9 cellular contexts compared by ENCODE assay signal in the genomic region with DNA sequence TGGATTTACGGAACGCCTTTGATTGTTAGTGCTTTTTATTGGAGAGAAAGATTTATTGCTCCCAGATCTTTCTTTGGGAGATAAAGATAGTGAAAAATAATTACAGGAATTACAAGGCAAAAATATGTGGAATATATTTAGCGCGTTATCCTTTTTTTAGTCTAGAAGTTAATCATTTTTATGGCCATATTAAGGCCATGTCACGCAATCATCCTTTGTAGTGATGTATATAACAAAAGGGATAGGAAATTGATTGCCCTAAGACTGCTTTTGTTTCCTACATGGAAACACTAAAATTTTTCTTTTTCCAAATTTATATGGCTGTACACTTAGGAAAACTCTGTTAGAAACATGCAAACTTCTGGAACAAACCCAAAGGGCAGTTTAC. TPM values are rescaled to one million over a fixed set of nuclear protein-coding genes. Genes with fewer than 3 reads are reported as not detected.
A peak's percentile ranks its signal among the peaks of the same experiment; 100 is the strongest.
DNase-seq lines count a peak whose midpoint lies in the region; ATAC-seq and TF ChIP-seq lines count a peak whose summit lies in the region.
"Had no signal": no experiment of that assay in that cellular context is flagged by ENCODE, and none has a peak within 500 bp of the region (broad histone marks: within the 10 kb centered on the region; RNA-seq: fewer than 3 reads in every experiment).

No MANE protein-coding gene starts in this region.

- H3K4me3 Mint-ChIP-seq in CD8-positive, alpha-beta memory T cell, result peak overlapping the region; percentile 83 to 94 (median 84)

- CTCF ChIA-PET in CD8-positive, alpha-beta memory T cell (lab: Charles Lee), result no interaction called here
- CTCF ChIA-PET in Panc1 (lab: Charles Lee), result no interaction called here

- no peak for TF ChIP-seq EP300 in esophagus muscularis mucosa (IDR thresholded peaks at IDR 0.05)

- H3K4me1 Mint-ChIP-seq in CD8-positive, alpha-beta memory T cell, result peaks cover 7 to 26% (median 13%) of the 10 kb centered on the region in 3 donors

- no peaks in the 10 kb centered on the region for H3K4me1 ChIP-seq in CD8-positive, alpha-beta memory T cell (ENCODE audit: insufficient read depth, low read length)
- H3K4me1 ChIP-seq in Panc1 (ENCODE audit: control insufficient read depth, insufficient read depth, low read length) (peaks cover 17% of the 10 kb centered on the region), esophagus muscularis mucosa (peaks cover 0 to 24% (median 22%) of the 10 kb centered on the region in 4 donors), parathyroid adenoma (no peaks in the 10 kb centered on the region)

- H3K4me3 ChIP-seq in CD8-positive, alpha-beta memory T cell (ENCODE audit: low read length), result no peak overlapping the region
- H3K4me3 ChIP-seq in Panc1 (ENCODE audit: low read depth in 2 of 2, low read length in 2 of 2), result peak overlapping the region; percentile 93 to 98
- peak overlapping the region; percentile 76 to 95 (median 90) for H3K4me3 ChIP-seq in esophagus muscularis mucosa
- no peak overlapping the region for H3K4me3 ChIP-seq in parathyroid adenoma (ENCODE audit: low read depth, low read length)

- no peaks in the 10 kb centered on the region for H3K36me3 ChIP-seq in CD8-positive, alpha-beta memory T cell (ENCODE audit: insufficient read depth, low read length)
- H3K36me3 ChIP-seq in Panc1 (ENCODE audit: control insufficient read depth, insufficient read depth, low read length), result no peaks in the 10 kb centered on the region
- H3K36me3 ChIP-seq in esophagus muscularis mucosa, result no peaks in the 10 kb centered on the region
- no peaks in the 10 kb centered on the region for H3K36me3 ChIP-seq in parathyroid adenoma (ENCODE audit: control insufficient read depth, insufficient read depth, low read length)

- H2AFZ ChIP-seq in parathyroid adenoma, result peak overlapping the region; percentile 81

- H3K79me2 ChIP-seq in parathyroid adenoma, result no peaks in the 10 kb centered on the region

- intact Hi-C loops in Panc1 (cut with micrococcal nuclease; ENCODE audit: unreplicated experiment) (no loop called here), esophagus muscularis mucosa (cut with DNase I) (no loop called here)

- ATAC-seq in Panc1, result no peak
- no peak for ATAC-seq in GM19467 (IDR thresholded peaks at IDR 0.05; ENCODE audit: unreplicated experiment)
- no peak for ATAC-seq in GM18498 (IDR thresholded peaks at IDR 0.05; ENCODE audit: unreplicated experiment)

- H3K9me3 Mint-ChIP-seq in CD8-positive, alpha-beta memory T cell, result peaks cover 0 to 4% (median 0%) of the 10 kb centered on the region in 5 donors

- H3K9me3 ChIP-seq in CD8-positive, alpha-beta memory T cell (ENCODE audit: low read length), result no peaks in the 10 kb centered on the region
- H3K9me3 ChIP-seq in Panc1 (ENCODE audit: control insufficient read depth, insufficient read depth, low read depth, low read length), result no peaks in the 10 kb centered on the region
- no peaks in the 10 kb centered on the region for H3K9me3 ChIP-seq in esophagus muscularis mucosa
- no peaks in the 10 kb centered on the region for H3K9me3 ChIP-seq in parathyroid adenoma (ENCODE audit: control insufficient read depth, low read length)

- no peaks in the 10 kb centered on the region for H3K27me3 ChIP-seq in CD8-positive, alpha-beta memory T cell (ENCODE audit: insufficient read depth, low read length, poor library complexity, severe bottlenecking)
- H3K27me3 ChIP-seq in Panc1 (ENCODE audit: control insufficient read depth, insufficient read depth, low read length) (no peaks in the 10 kb centered on the region), esophagus muscularis mucosa (no peaks in the 10 kb centered on the region), parathyroid adenoma (ENCODE audit: control insufficient read depth, insufficient read depth, low read length) (no peaks in the 10 kb centered on the region)

- WGBS in esophagus muscularis mucosa, result 61% methylated on average over 5 of the region's 5 CpGs

- peak overlapping the region in 5 of 8 donors; percentile 71 to 89 (median 75) for H3K27ac Mint-ChIP-seq in CD8-positive, alpha-beta memory T cell

- in situ Hi-C loops in Panc1 (cut with HindIII; ENCODE audit: low pct_unique_long_range_greater_than_20kb, low sequenced_read_pairs), result no loop called here

- DNase-seq in CD8-positive, alpha-beta memory T cell, result no peak
- no peak for DNase-seq in Panc1 (ENCODE audit: low read depth, low spot score)
- DNase-seq in esophagus muscularis mucosa (ENCODE audit: extremely low spot score), result no peak
- DNase-seq in activated effector memory CD4-positive, alpha-beta T cell treated with Interleukin-2 at 50 U/mL for 16 hours, result no peak
- DNase-seq in DMS 273 treated with DMSO at 0.1 percent for 48 hours (lab: John Stamatoyannopoulos, UW), result no peak
- DNase-seq: NCI-H524 treated with DMSO at 0.1 percent for 48 hours had no signal

- H3K9ac ChIP-seq in parathyroid adenoma, result no peak overlapping the region

- H3K4me2 ChIP-seq in parathyroid adenoma (ENCODE audit: low read length), result peak overlapping the region; percentile 72

- peaks cover 0 to 3% (median 0%) of the 10 kb centered on the region in 3 donors for H3K36me3 Mint-ChIP-seq in CD8-positive, alpha-beta memory T cell

- peaks cover 9 to 15% of the 10 kb centered on the region in 2 donors for H3K27me3 Mint-ChIP-seq in CD8-positive, alpha-beta memory T cell

- POLR2A ChIA-PET in CD8-positive, alpha-beta memory T cell (lab: Charles Lee), result no interaction called here
- POLR2A ChIA-PET in Panc1 (lab: Charles Lee), result no interaction called here

- no peak for TF ChIP-seq POLR2A in esophagus muscularis mucosa (IDR thresholded peaks at IDR 0.05; ENCODE audit: low read depth)

- no peak for TF ChIP-seq CTCF in Panc1 (IDR thresholded peaks at IDR 0.05)
- no peak for TF ChIP-seq CTCF in esophagus muscularis mucosa (IDR thresholded peaks at IDR 0.05)
- no peak for TF ChIP-seq CTCF in parathyroid adenoma (IDR thresholded peaks at IDR 0.05)

- no peak overlapping the region for H3K27ac ChIP-seq in CD8-positive, alpha-beta memory T cell (ENCODE audit: low read depth, low read length)
- H3K27ac ChIP-seq in Panc1 (ENCODE audit: low read length) (peak overlapping the region; percentile 96), esophagus muscularis mucosa (replicated peaks in 1 of 4) (peak overlapping the region in 3 of 4 donors; percentile 91 to 96 (median 95)), parathyroid adenoma (peak overlapping the region; percentile 66)

- BruUV-seq in Panc1 (replicated peaks; lab: Mats Ljungman, UMichigan), result TSS peak; percentile 63

RNA-seq across cellular contexts. Expression of a gene that starts 1.5 kb away (rescaled TPM):
- total RNA-seq in CD8-positive, alpha-beta memory T cell, result 1 to 10 TPM; 1.1 to 2.8 TPM
- polyA plus RNA-seq in CD8-positive, alpha-beta memory T cell, result 0.72 TPM
- 29.6 TPM for total RNA-seq in Panc1 (2021; ENCODE audit: unreplicated experiment)
- polyA plus RNA-seq in Panc1 (2012; ENCODE audit: insufficient read length), result 10.6 TPM
- 10 to 100 TPM; 19.5 to 31.1 (median 23.2) TPM for total RNA-seq in esophagus muscularis mucosa

Comparison
In these comparisons a context has a peak if more than half of its experiments do, and no peak if none do; other contexts are left out.
1. H3K4me3 ChIP-seq: peak in Panc1 (2 of 2) and esophagus muscularis mucosa (4 of 4); none in CD8-positive, alpha-beta memory T cell (single experiment) and parathyroid adenoma (single experiment).